8 cellular contexts compared by ENCODE assay signal in genomic region chr18:3245853-3246635, GRCh38. TPM values are rescaled to one million over a fixed set of nuclear protein-coding genes. Genes with fewer than 3 reads are reported as not detected.
DNase-seq lines count a peak whose midpoint lies in the region; ATAC-seq, FAIRE-seq and TF ChIP-seq lines count a peak whose summit lies in the region.

No MANE protein-coding gene starts in this region.

- FAIRE-seq in kidney (lab: Jason Lieb, UNC), result no peak

- H3K27ac Mint-ChIP-seq in WTC11, result peak overlapping the region; percentile 78

- H3K27me3 ChIP-seq in ACC112 (ENCODE audit: insufficient read depth, low read length), result no peaks in the 10 kb centered on the region

- ATAC-seq in GM18519 (IDR thresholded peaks at IDR 0.05; ENCODE audit: low FRiP score, unreplicated experiment), result peak; percentile 48
- ATAC-seq in HG03095 (IDR thresholded peaks at IDR 0.05; ENCODE audit: unreplicated experiment), result peak; percentile 49
- ATAC-seq in WTC11, result peak; percentile 63

- peaks cover 49% of the 10 kb centered on the region for H3K79me2 ChIP-seq in ACC112 (ENCODE audit: control insufficient read depth, insufficient read depth, low read length, unreplicated experiment)

- peak overlapping the region; percentile 58 for H2AFZ ChIP-seq in ACC112 (ENCODE audit: low read length, unreplicated experiment)

- peak overlapping the region; percentile 80 for H3K4me3 ChIP-seq in ACC112 (ENCODE audit: low read depth, low read length)
- peak overlapping the region; percentile 72 to 97 for H3K4me3 ChIP-seq in kidney (ENCODE audit: low read length in 2 of 2)

- H3K4me1 Mint-ChIP-seq in WTC11, result peaks cover 29% of the 10 kb centered on the region

- H3K9me3 ChIP-seq in kidney (ENCODE audit: control insufficient read depth in 1 of 2, low read length in 2 of 2), result no peaks in the 10 kb centered on the region

- H3K27ac ChIP-seq in ACC112 (ENCODE audit: low read depth, low read length) (peak overlapping the region; percentile 88), kidney (ENCODE audit: low read depth in 2 of 2, low read length in 2 of 2) (peak overlapping the region; percentile 97 to 100)

- TF ChIP-seq CTCF in WTC11 (IDR thresholded peaks at IDR 0.05) (peak; percentile 64), kidney (IDR thresholded peaks at IDR 0.05; ENCODE audit: borderline replicate concordance, extremely low read depth, insufficient read depth) (peak; percentile 92)

- no peaks in the 10 kb centered on the region for H3K27me3 Mint-ChIP-seq in WTC11 (ENCODE audit: low read depth)

- DNase-seq in NCI-H2196 (lab: John Stamatoyannopoulos, UW; ENCODE audit: unreplicated experiment), result peak; percentile 96
- DNase-seq in WTC11 (ENCODE audit: low spot score), result peak; percentile 90
- DNase-seq in central memory CD4-positive, alpha-beta T cell, result peak; percentile 69
- peak; percentile 96 for DNase-seq in kidney
- DNase-seq in stimulated activated CD4-positive, alpha-beta T cell treated with anti-CD3 and anti-CD28 coated beads, Interleukin-15, amount 100 ng/mL, for 1 hour (ENCODE audit: low read depth in 1 of 2, low spot score in 1 of 2), result peak; percentile 53 to 69

- H3K4me1 ChIP-seq in ACC112 (ENCODE audit: control insufficient read depth, insufficient read depth, low read length, unreplicated experiment), result peaks cover 18% of the 10 kb centered on the region
- H3K4me1 ChIP-seq in kidney (ENCODE audit: control insufficient read depth in 1 of 2, insufficient read depth in 1 of 2, low read depth in 1 of 2, low read length in 2 of 2), result peaks cover 7 to 14% of the 10 kb centered on the region in 2 donors

- CTCF ChIA-PET in WTC11 (lab: Charles Lee), result interaction anchor here (0.5 to 2.5 kb wide), 40 partner anchors 12 to 624 kb away, joined by 3 to 21 read pairs (median 4); partner anchors contain the start of gene EMILIN2

- intact Hi-C loops in kidney (cut with DNase I), result loop anchor here (10.0 kb wide), 1 partner anchor 311 kb away; no protein-coding TSS in a partner anchor

- POLR2A ChIA-PET in WTC11 (lab: Charles Lee), result interaction anchor here (0.6 to 1.8 kb wide), 8 partner anchors 15 to 420 kb away, joined by 3 to 5 read pairs (median 3); partner anchors contain the start of gene LPIN2

- peaks cover 16% of the 10 kb centered on the region for H3K9me3 Mint-ChIP-seq in WTC11

- H3K36me3 Mint-ChIP-seq in WTC11, result peaks cover 25% of the 10 kb centered on the region

- H3K9ac ChIP-seq in kidney (ENCODE audit: low read length in 2 of 2), result peak overlapping the region; percentile 89 to 99

- H3K36me3 ChIP-seq in ACC112 (ENCODE audit: insufficient read depth, low read length), result peaks cover 6% of the 10 kb centered on the region; the same call in 1 of the 2 replicates
- H3K36me3 ChIP-seq in kidney (ENCODE audit: control insufficient read depth in 1 of 2, insufficient read depth in 2 of 2, low read length in 2 of 2), result no peaks in the 10 kb centered on the region

- H3K4me3 Mint-ChIP-seq in WTC11, result peak overlapping the region; percentile 96

TF ChIP-seq in WTC11, 78 proteins besides CTCF, POLR2A, EP300 and RAD21:
- TF ChIP-seq ZNF121 (CRISPR knock-in tag; IDR thresholded peaks at IDR 0.05) (peak; percentile 99), TEAD1 (CRISPR knock-in tag; IDR thresholded peaks at IDR 0.05) (0 out of 2 replicates have a peak, but pooled peaks have one; percentile 14), JUN (CRISPR knock-in tag; IDR thresholded peaks at IDR 0.05) (no peak), EMX1 (CRISPR knock-in tag; IDR thresholded peaks at IDR 0.05) (0 out of 2 replicates have a peak, but pooled peaks have one; percentile 25), GABPB1 (CRISPR knock-in tag; IDR thresholded peaks at IDR 0.05) (peak; percentile 49; the same call in 1 of the 2 replicates)

RNA-seq across cellular contexts. Expression of gene MYL12A, which starts 1.6 kb away (rescaled TPM):
- total RNA-seq in WTC11 (2021) (205 to 230 TPM (median 213 TPM) in 3 replicates), kidney (450 TPM)
- polyA plus RNA-seq in kidney (ENCODE audit: insufficient read depth, low read depth, low replicate concordance), result 442 TPM

RNA-seq across cellular contexts. Expression of gene MYL12B, which starts 15.9 kb away (rescaled TPM):
- total RNA-seq in WTC11 (2021) (158 to 173 TPM (median 163 TPM) in 3 replicates), kidney (448 TPM)
- 884 TPM for polyA plus RNA-seq in kidney (ENCODE audit: insufficient read depth, low read depth, low replicate concordance)

RNA-seq across cellular contexts. Expression of gene MYOM1, which starts 26.3 kb away (rescaled TPM):
- total RNA-seq in WTC11 (2021) (0.35 to 0.64 TPM (median 0.53 TPM) in 3 replicates), kidney (6.8 TPM)
- 2.1 TPM for polyA plus RNA-seq in kidney (ENCODE audit: insufficient read depth, low read depth, low replicate concordance)

Comparison
In these comparisons a context has a peak if more than half of its experiments do, and no peak if none do; other contexts are left out.
1. Peak in every context shown above with its lines: DNase-seq, ATAC-seq, H3K4me3 ChIP-seq and H3K27ac ChIP-seq.